ENCODE assay signal across 19 cellular contexts in the genomic region with DNA sequence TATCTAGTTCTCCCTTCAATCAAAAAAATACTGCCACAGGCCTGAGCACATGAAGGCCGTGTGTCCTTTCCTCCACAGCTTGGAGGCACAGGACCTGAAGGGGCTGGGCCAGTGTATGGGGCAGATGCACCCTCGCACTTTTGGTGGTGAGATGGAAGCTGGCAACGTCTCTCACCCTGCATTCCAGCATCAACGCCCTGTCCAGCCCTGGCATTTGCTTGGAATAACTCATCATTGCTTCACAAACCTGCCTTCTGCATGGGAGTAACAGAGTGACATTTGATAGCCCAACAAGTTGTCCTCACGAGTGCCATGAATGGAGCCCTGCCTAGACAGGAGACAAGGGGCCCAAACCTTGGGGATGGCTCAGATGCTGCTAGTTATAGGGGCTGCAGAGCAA.
"Had no signal": no experiment of that assay in that cellular context is flagged by ENCODE, and none has a peak within 500 bp of the region (broad histone marks: within the 10 kb centered on the region; RNA-seq: fewer than 3 reads in every experiment).

No MANE protein-coding gene starts in this region.

- DNase-seq: Karpas-422; KG1; MG63; NCI-H1436 treated with DMSO at 0.1 percent for 48 hours; NCI-H1694; NCI-H187 treated with DMSO at 0.1 percent for 48 hours; NCI-H2029 treated with DMSO at 0.1 percent for 48 hours; NCI-H2171 treated with DMSO at 0.1 percent for 48 hours; NCI-H345; NCI-H446 treated with DMSO at 0.1 percent for 48 hours; NCI-H510A treated with DMSO at 0.1 percent for 48 hours; NCI-H526; NCI-H82; NK-92 treated with Interleukin-12 subunit alpha and Interleukin-12 subunit beta, amount 100 ng/mL, for 24 hours; PC-3; SHP77; SW 1271 had no signal

- H3K4me3 ChIP-seq: MG63 had no signal

- H3K36me3 ChIP-seq: MG63 had no signal

- H3K27me3 ChIP-seq: MG63 had no signal

- H3K4me2 ChIP-seq: SK-N-SH had no signal

- H3K9me3 ChIP-seq: SK-N-SH had no signal

- H3K27ac ChIP-seq: RWPE1 had no signal

- H3K9ac ChIP-seq: SK-N-SH had no signal
